Comparison of ENCODE assay signal across 7 cellular contexts in the genomic region with DNA sequence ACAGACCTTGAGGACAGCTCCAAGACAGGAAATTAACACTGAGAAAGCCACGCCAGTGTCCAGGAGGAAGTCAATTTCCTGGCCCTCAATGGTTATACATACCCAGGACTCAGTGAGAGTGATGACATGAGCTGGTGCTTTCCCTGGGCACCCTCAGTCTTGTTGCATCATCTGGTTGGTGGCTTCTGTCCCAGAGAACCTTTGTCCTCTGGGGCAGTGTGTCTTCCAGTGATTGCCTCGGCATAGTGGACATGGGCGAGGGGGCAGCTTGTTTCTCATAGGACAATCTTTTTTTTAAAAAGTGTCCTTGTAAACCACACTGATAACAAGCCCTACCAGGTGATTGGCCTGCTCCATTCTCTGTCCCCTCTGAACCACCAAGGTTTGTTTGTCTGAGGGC. TPM values are rescaled to one million over a fixed set of nuclear protein-coding genes. Genes with fewer than 3 reads are reported as not detected.
DNase-seq lines count a peak whose midpoint lies in the region; ATAC-seq and TF ChIP-seq lines count a peak whose summit lies in the region.
"Not testable (repeated sequence)": the region's sequence is repeated elsewhere in the genome, so short reads cannot be mapped to it uniquely, and the experiment has no call there.

No MANE protein-coding gene starts in this region.

- H3K36me3 ChIP-seq in HEK293 (ENCODE audit: control insufficient read depth in 2 of 2, insufficient read depth in 1 of 2, low read length in 2 of 2): peaks cover 45 to 78% of the 10 kb centered on the region in 2 experiments

- H3K4me1 Mint-ChIP-seq in activated B cell treated with CpG ODN at 0.5 μM for 24 hours: peaks cover 36% of the 10 kb centered on the region
- peaks cover 36% of the 10 kb centered on the region for H3K4me1 Mint-ChIP-seq in activated T-helper 17 cell treated with anti-CD3 and anti-CD28 coated beads, Interleukin-2, amount 50 U/mL, for 72 hours
- peaks cover 50% of the 10 kb centered on the region for H3K4me1 Mint-ChIP-seq in activated naive CD8-positive, alpha-beta T cell treated with anti-CD3 and anti-CD28 coated beads, Interleukin-2, amount 50 U/mL, for 24 hours
- H3K4me1 Mint-ChIP-seq in natural killer cell treated with Interleukin-12 subunit alpha and Interleukin-12 subunit beta and Interleukin-15 and Interleukin-18, amount 100 ng/mL, for 72 hours (ENCODE audit: low read depth in 2 of 2): peaks cover 53 to 61% of the 10 kb centered on the region in 2 donors
- peaks cover 56% of the 10 kb centered on the region for H3K4me1 Mint-ChIP-seq in stimulated activated effector memory CD8-positive, alpha-beta T cell treated with anti-CD3 and anti-CD28 coated beads, Interleukin-12 subunit alpha, Interleukin-12 subunit beta, amount 100 ng/mL, for 72 hours

- POLR2A ChIA-PET in HEK293 (lab: Yijun Ruan, JAX); activated B cell treated with CpG ODN at 0.5 μM for 24 hours (lab: Charles Lee): not testable (repeated sequence)

- peaks cover 17% of the 10 kb centered on the region for H3K4me1 ChIP-seq in HEK293 (ENCODE audit: control insufficient read depth, insufficient read depth, low read length)

- TF ChIP-seq CTCF in HEK293 (tag by site-specific recombination; IDR thresholded peaks at IDR 0.05); activated B cell treated with CpG ODN at 0.5 μM for 24 hours (IDR thresholded peaks at IDR 0.05): not testable (repeated sequence)

- not testable (repeated sequence) for H3K27me3 Mint-ChIP-seq in activated B cell treated with CpG ODN at 0.5 μM for 24 hours; activated T-helper 17 cell treated with anti-CD3 and anti-CD28 coated beads, Interleukin-2, amount 50 U/mL, for 72 hours; activated naive CD8-positive, alpha-beta T cell treated with anti-CD3 and anti-CD28 coated beads, Interleukin-2, amount 50 U/mL, for 24 hours; natural killer cell treated with Interleukin-12 subunit alpha and Interleukin-12 subunit beta and Interleukin-15 and Interleukin-18, amount 100 ng/mL, for 72 hours

- H3K27ac ChIP-seq in HEK293 (ENCODE audit: extremely low read depth, low read depth, low read length): not testable (repeated sequence)

- H3K27ac Mint-ChIP-seq in activated B cell treated with CpG ODN at 0.5 μM for 24 hours: peak overlapping the region; percentile 30
- peak overlapping the region; percentile 28 for H3K27ac Mint-ChIP-seq in activated T-helper 17 cell treated with anti-CD3 and anti-CD28 coated beads, Interleukin-2, amount 50 U/mL, for 72 hours
- peak overlapping the region; percentile 22 for H3K27ac Mint-ChIP-seq in activated naive CD8-positive, alpha-beta T cell treated with anti-CD3 and anti-CD28 coated beads, Interleukin-2, amount 50 U/mL, for 24 hours
- H3K27ac Mint-ChIP-seq in natural killer cell treated with Interleukin-12 subunit alpha and Interleukin-12 subunit beta and Interleukin-15 and Interleukin-18, amount 100 ng/mL, for 72 hours: peak overlapping the region in 1 of 2 donors; percentile 96
- peak overlapping the region; percentile 34 for H3K27ac Mint-ChIP-seq in stimulated activated effector memory CD8-positive, alpha-beta T cell treated with anti-CD3 and anti-CD28 coated beads, Interleukin-12 subunit alpha, Interleukin-12 subunit beta, amount 100 ng/mL, for 72 hours

- intact Hi-C loops in activated B cell treated with CpG ODN at 0.5 μM for 24 hours (cut with micrococcal nuclease): not testable (repeated sequence)

- CTCF ChIA-PET in HEK293 (lab: Yijun Ruan, JAX); activated B cell treated with CpG ODN at 0.5 μM for 24 hours (lab: Charles Lee): not testable (repeated sequence)

- H3K4me3 Mint-ChIP-seq in activated B cell treated with CpG ODN at 0.5 μM for 24 hours; activated naive CD8-positive, alpha-beta T cell treated with anti-CD3 and anti-CD28 coated beads, Interleukin-2, amount 50 U/mL, for 24 hours; stimulated activated effector memory CD8-positive, alpha-beta T cell treated with anti-CD3 and anti-CD28 coated beads, Interleukin-12 subunit alpha, Interleukin-12 subunit beta, amount 100 ng/mL, for 72 hours: not testable (repeated sequence)
- H3K4me3 Mint-ChIP-seq in activated T-helper 17 cell treated with anti-CD3 and anti-CD28 coated beads, Interleukin-2, amount 50 U/mL, for 72 hours: peak overlapping the region; percentile 87
- H3K4me3 Mint-ChIP-seq in natural killer cell treated with Interleukin-12 subunit alpha and Interleukin-12 subunit beta and Interleukin-15 and Interleukin-18, amount 100 ng/mL, for 72 hours: peak overlapping the region; percentile 63

- not testable (repeated sequence) for H3K9me3 Mint-ChIP-seq in activated B cell treated with CpG ODN at 0.5 μM for 24 hours; activated T-helper 17 cell treated with anti-CD3 and anti-CD28 coated beads, Interleukin-2, amount 50 U/mL, for 72 hours; activated naive CD8-positive, alpha-beta T cell treated with anti-CD3 and anti-CD28 coated beads, Interleukin-2, amount 50 U/mL, for 24 hours; natural killer cell treated with Interleukin-12 subunit alpha and Interleukin-12 subunit beta and Interleukin-15 and Interleukin-18, amount 100 ng/mL, for 72 hours; stimulated activated effector memory CD8-positive, alpha-beta T cell treated with anti-CD3 and anti-CD28 coated beads, Interleukin-12 subunit alpha, Interleukin-12 subunit beta, amount 100 ng/mL, for 72 hours

- peaks cover 37% of the 10 kb centered on the region for H3K36me3 Mint-ChIP-seq in activated B cell treated with CpG ODN at 0.5 μM for 24 hours (ENCODE audit: low read depth)
- peaks cover 81% of the 10 kb centered on the region for H3K36me3 Mint-ChIP-seq in activated T-helper 17 cell treated with anti-CD3 and anti-CD28 coated beads, Interleukin-2, amount 50 U/mL, for 72 hours (ENCODE audit: low read depth)
- peaks cover 77% of the 10 kb centered on the region for H3K36me3 Mint-ChIP-seq in activated naive CD8-positive, alpha-beta T cell treated with anti-CD3 and anti-CD28 coated beads, Interleukin-2, amount 50 U/mL, for 24 hours (ENCODE audit: low read depth)
- peaks cover 28% of the 10 kb centered on the region for H3K36me3 Mint-ChIP-seq in natural killer cell treated with Interleukin-12 subunit alpha and Interleukin-12 subunit beta and Interleukin-15 and Interleukin-18, amount 100 ng/mL, for 72 hours
- peaks cover 64% of the 10 kb centered on the region for H3K36me3 Mint-ChIP-seq in stimulated activated effector memory CD8-positive, alpha-beta T cell treated with anti-CD3 and anti-CD28 coated beads, Interleukin-12 subunit alpha, Interleukin-12 subunit beta, amount 100 ng/mL, for 72 hours

- H3K4me3 ChIP-seq in HEK293 (ENCODE audit: low read depth, low read length): not testable (repeated sequence)

- DNase-seq in activated B cell treated with CpG ODN at 0.5 μM for 24 hours; activated naive CD8-positive, alpha-beta T cell treated with anti-CD3 and anti-CD28 coated beads, Interleukin-2, amount 50 U/mL, for 24 hours; natural killer cell treated with Interleukin-12 subunit alpha and Interleukin-12 subunit beta and Interleukin-15 and Interleukin-18, amount 100 ng/mL, for 72 hours (ENCODE audit: low spot score); stimulated activated effector memory CD8-positive, alpha-beta T cell treated with anti-CD3 and anti-CD28 coated beads, Interleukin-12 subunit alpha, Interleukin-12 subunit beta, amount 100 ng/mL, for 72 hours (ENCODE audit: low spot score in 2 of 2): not testable (repeated sequence)
- DNase-seq in kidney tubule cell (ENCODE audit: low spot score): peak; percentile 36

- not testable (repeated sequence) for ATAC-seq in activated B cell treated with CpG ODN at 0.5 μM for 24 hours (ENCODE audit: low read depth); activated T-helper 17 cell treated with anti-CD3 and anti-CD28 coated beads, Interleukin-2, amount 50 U/mL, for 72 hours (replicated peaks); activated naive CD8-positive, alpha-beta T cell treated with anti-CD3 and anti-CD28 coated beads, Interleukin-2, amount 50 U/mL, for 24 hours; natural killer cell treated with Interleukin-12 subunit alpha and Interleukin-12 subunit beta and Interleukin-15 and Interleukin-18, amount 100 ng/mL, for 72 hours; stimulated activated effector memory CD8-positive, alpha-beta T cell treated with anti-CD3 and anti-CD28 coated beads, Interleukin-12 subunit alpha, Interleukin-12 subunit beta, amount 100 ng/mL, for 72 hours

- not testable (repeated sequence) for H3K9me3 ChIP-seq in HEK293 (ENCODE audit: control insufficient read depth, insufficient read depth, low read depth, low read length)

RNA-seq across cellular contexts. Expression of gene NUDT19, which starts 5.2 kb away (rescaled TPM):
- total RNA-seq in activated B cell treated with CpG ODN at 0.5 μM for 24 hours: 8.5 and 9.0 TPM in 2 replicates
- total RNA-seq in activated T-helper 17 cell treated with anti-CD3 and anti-CD28 coated beads, Interleukin-2, amount 50 U/mL, for 72 hours: 10 to 100 TPM; 14.6 to 21.4 TPM
- total RNA-seq in natural killer cell treated with Interleukin-12 subunit alpha and Interleukin-12 subunit beta and Interleukin-15 and Interleukin-18, amount 100 ng/mL, for 72 hours: 10 to 100 TPM; 19.6 to 21.7 TPM

RNA-seq across cellular contexts. Expression of gene RGS9BP, which starts 21.1 kb away (rescaled TPM):
- total RNA-seq in activated B cell treated with CpG ODN at 0.5 μM for 24 hours: not detected in 2 replicates
- total RNA-seq in activated T-helper 17 cell treated with anti-CD3 and anti-CD28 coated beads, Interleukin-2, amount 50 U/mL, for 72 hours: under 1 TPM; 0.48 to 0.93 TPM
- under 1 TPM in 1 of 2 donors, not detected in 1; 0.20 TPM for total RNA-seq in natural killer cell treated with Interleukin-12 subunit alpha and Interleukin-12 subunit beta and Interleukin-15 and Interleukin-18, amount 100 ng/mL, for 72 hours

RNA-seq across cellular contexts. Expression of gene ANKRD27, which starts 21.8 kb away (rescaled TPM):
- 33.1 and 44.7 TPM in 2 replicates for total RNA-seq in activated B cell treated with CpG ODN at 0.5 μM for 24 hours
- 10 to 100 TPM; 31.7 to 40.0 TPM for total RNA-seq in activated T-helper 17 cell treated with anti-CD3 and anti-CD28 coated beads, Interleukin-2, amount 50 U/mL, for 72 hours
- total RNA-seq in natural killer cell treated with Interleukin-12 subunit alpha and Interleukin-12 subunit beta and Interleukin-15 and Interleukin-18, amount 100 ng/mL, for 72 hours: 10 to 100 TPM; 47.3 to 55.6 TPM

RNA-seq across cellular contexts. Expression of gene TDRD12, which starts 22.8 kb away (rescaled TPM):
- 1.1 and 1.2 TPM in 2 replicates for total RNA-seq in activated B cell treated with CpG ODN at 0.5 μM for 24 hours
- total RNA-seq in activated T-helper 17 cell treated with anti-CD3 and anti-CD28 coated beads, Interleukin-2, amount 50 U/mL, for 72 hours: 1 to 10 TPM in 1 of 2 donors, under 1 TPM in 1; 0.11 to 4.4 TPM
- total RNA-seq in natural killer cell treated with Interleukin-12 subunit alpha and Interleukin-12 subunit beta and Interleukin-15 and Interleukin-18, amount 100 ng/mL, for 72 hours: under 1 TPM in 1 of 2 donors, not detected in 1; 0.29 TPM
